Comparison of ENCODE assay signal across 8 cellular contexts in the genomic region with DNA sequence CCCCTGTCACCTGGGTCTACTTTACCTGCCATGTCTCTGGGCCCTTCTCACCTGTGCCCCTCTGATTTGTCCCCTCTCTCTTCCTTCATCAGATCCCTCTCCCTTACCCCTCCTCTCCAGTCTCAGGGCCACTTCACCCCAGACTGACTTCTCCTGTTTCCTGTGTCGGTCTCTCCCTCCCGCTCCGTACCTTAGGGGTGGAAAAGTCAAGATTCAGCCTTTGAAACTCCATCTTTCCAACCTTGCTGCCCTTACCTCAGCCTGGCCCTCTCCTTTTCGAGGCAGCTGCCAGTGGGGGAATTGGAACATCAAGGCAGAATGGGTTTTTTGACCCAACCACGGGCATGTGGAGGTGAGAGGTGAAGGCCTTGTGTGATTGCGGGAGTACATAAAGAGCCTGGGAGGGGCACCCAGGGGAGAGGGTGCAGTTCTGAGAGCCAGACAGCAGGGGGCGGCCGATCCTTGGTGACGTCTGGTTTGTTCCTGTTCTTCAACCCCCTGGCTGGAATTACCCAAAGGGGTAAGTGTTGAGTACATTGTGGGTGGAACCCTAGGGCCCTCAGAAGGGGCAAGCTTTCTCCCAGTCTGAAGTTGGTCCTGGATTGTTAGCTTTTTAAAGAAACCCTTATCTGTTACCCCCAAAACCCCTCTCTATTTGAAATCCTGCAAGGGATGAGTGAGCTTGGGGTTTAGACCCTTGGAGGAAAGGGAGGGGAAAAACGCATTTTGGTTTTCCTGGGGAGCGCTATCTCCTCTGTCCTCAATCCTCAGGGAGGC. TPM values are rescaled to one million over a fixed set of nuclear protein-coding genes. Genes with fewer than 3 reads are reported as not detected.
DNase-seq lines count a peak whose midpoint lies in the region; ATAC-seq and TF ChIP-seq lines count a peak whose summit lies in the region.

No MANE protein-coding gene starts in this region.

- ATAC-seq in HG03045 (IDR thresholded peaks at IDR 0.05; ENCODE audit: unreplicated experiment) (peak; percentile 55), GM21529 (IDR thresholded peaks at IDR 0.05; ENCODE audit: unreplicated experiment) (no peak)
- peak; percentile 73 for ATAC-seq in activated CD8-positive, alpha-beta T cell treated with anti-CD3 and anti-CD28 coated beads, Interleukin-2, amount 10 ng/mL, durations not matched to agents 7 days and 5 days

- TF ChIP-seq CTCF in mesothelial cell of epicardium (IDR thresholded peaks at IDR 0.05; ENCODE audit: unreplicated experiment): peak; percentile 87

- POLR2A ChIA-PET in activated CD8-positive, alpha-beta T cell treated with anti-CD3 and anti-CD28 coated beads, Interleukin-2, amount 10 ng/mL, durations not matched to agents 7 days and 5 days (lab: Charles Lee): no interaction called here

- no peak overlapping the region for H3K4me3 Mint-ChIP-seq in activated CD8-positive, alpha-beta T cell treated with anti-CD3 and anti-CD28 coated beads, Interleukin-2, amount 10 ng/mL, durations not matched to agents 7 days and 5 days
- no peak overlapping the region for H3K4me3 Mint-ChIP-seq in mesothelial cell of epicardium

- H3K27ac Mint-ChIP-seq in activated CD8-positive, alpha-beta T cell treated with anti-CD3 and anti-CD28 coated beads, Interleukin-2, amount 10 ng/mL, durations not matched to agents 7 days and 5 days: no peak overlapping the region
- no peak overlapping the region for H3K27ac Mint-ChIP-seq in mesothelial cell of epicardium

- H3K9me3 Mint-ChIP-seq in activated CD8-positive, alpha-beta T cell treated with anti-CD3 and anti-CD28 coated beads, Interleukin-2, amount 10 ng/mL, durations not matched to agents 7 days and 5 days (ENCODE audit: insufficient read depth): no peaks in the 10 kb centered on the region
- H3K9me3 Mint-ChIP-seq in mesothelial cell of epicardium: no peaks in the 10 kb centered on the region

- peaks cover 36% of the 10 kb centered on the region for H3K27me3 Mint-ChIP-seq in activated CD8-positive, alpha-beta T cell treated with anti-CD3 and anti-CD28 coated beads, Interleukin-2, amount 10 ng/mL, durations not matched to agents 7 days and 5 days (ENCODE audit: low read depth)
- peaks cover 99% of the 10 kb centered on the region for H3K27me3 Mint-ChIP-seq in mesothelial cell of epicardium (ENCODE audit: low read depth)

- H3K36me3 Mint-ChIP-seq in activated CD8-positive, alpha-beta T cell treated with anti-CD3 and anti-CD28 coated beads, Interleukin-2, amount 10 ng/mL, durations not matched to agents 7 days and 5 days (ENCODE audit: low read depth): no peaks in the 10 kb centered on the region
- no peaks in the 10 kb centered on the region for H3K36me3 Mint-ChIP-seq in mesothelial cell of epicardium

- peak; percentile 65 for DNase-seq in EL
- peak; percentile 60 for DNase-seq in NCI-H69 (lab: John Stamatoyannopoulos, UW)
- peak; percentile 82 for DNase-seq in activated CD8-positive, alpha-beta T cell treated with anti-CD3 and anti-CD28 coated beads, Interleukin-2, amount 10 ng/mL, durations not matched to agents 7 days and 5 days
- DNase-seq in effector CD8-positive, alpha-beta T cell (lab: John Stamatoyannopoulos, UW): peak; percentile 55
- DNase-seq in mesothelial cell of epicardium (ENCODE audit: low spot score in 2 of 2, unreplicated experiment in 2 of 2): peak; percentile 49 to 85
- peak; percentile 44 to 54 for DNase-seq in stimulated activated CD8-positive, alpha-beta memory T cell treated with anti-CD3 and anti-CD28 coated beads, Interleukin-2, amount 100 ng/mL, for 1 hour (ENCODE audit: low read depth in 2 of 2)

- H3K4me1 Mint-ChIP-seq in activated CD8-positive, alpha-beta T cell treated with anti-CD3 and anti-CD28 coated beads, Interleukin-2, amount 10 ng/mL, durations not matched to agents 7 days and 5 days (ENCODE audit: low read depth): no peaks in the 10 kb centered on the region
- no peaks in the 10 kb centered on the region for H3K4me1 Mint-ChIP-seq in mesothelial cell of epicardium

- CTCF ChIA-PET in activated CD8-positive, alpha-beta T cell treated with anti-CD3 and anti-CD28 coated beads, Interleukin-2, amount 10 ng/mL, durations not matched to agents 7 days and 5 days (lab: Charles Lee): interaction anchor here (0.7 to 1.9 kb wide), 16 partner anchors 9 to 248 kb away, joined by 3 to 21 read pairs (median 4); a partner anchor contains a TSS

RNA-seq across cellular contexts. Expression of a gene that starts 12.3 kb away (rescaled TPM):
- total RNA-seq in activated CD8-positive, alpha-beta T cell treated with anti-CD3 and anti-CD28 coated beads, Interleukin-2, amount 10 ng/mL, durations not matched to agents 7 days and 5 days: under 1 TPM in 1 of 2 experiments, not detected in 1; 0.08 TPM
- not detected in 3 replicates for total RNA-seq in mesothelial cell of epicardium
